Comparison of ENCODE assay signal across 14 cellular contexts in genomic region chr20:37757550-37757949, GRCh38.
DNase-seq lines count a peak whose midpoint lies in the region; ATAC-seq and TF ChIP-seq lines count a peak whose summit lies in the region.
"Had no signal": no experiment of that assay in that cellular context is flagged by ENCODE, and none has a peak within 500 bp of the region (broad histone marks: within the 10 kb centered on the region; RNA-seq: fewer than 3 reads in every experiment).

No MANE protein-coding gene starts in this region.

- H3K27me3 Mint-ChIP-seq in activated CD4-positive, alpha-beta T cell treated with anti-CD3 and anti-CD28 coated beads, Interleukin-2, amount 10 ng/mL, durations not matched to agents 7 days and 5 days, result no peaks in the 10 kb centered on the region
- H3K27me3 Mint-ChIP-seq in H9 (ENCODE audit: low read depth) (no peaks in the 10 kb centered on the region), T-helper 17 cell (no peaks in the 10 kb centered on the region), naive B cell (no peaks in the 10 kb centered on the region)
- no peaks in the 10 kb centered on the region for H3K27me3 Mint-ChIP-seq in activated naive CD8-positive, alpha-beta T cell treated with anti-CD3 and anti-CD28 coated beads, Interleukin-2, amount 50 U/mL, for 24 hours
- H3K27me3 Mint-ChIP-seq: brain; effector memory CD8-positive, alpha-beta T cell had no signal

- H3K56ac ChIP-seq in H9 (ENCODE audit: insufficient read length, low read depth, low read length), result no peak overlapping the region

- no peak overlapping the region for H3K4ac ChIP-seq in H9 (ENCODE audit: low read depth, low read length)

- TF ChIP-seq CTCF in H9 (conservative IDR thresholded peaks at IDR 0.05), result peak; percentile 38; the same call in 1 of the 3 replicates

- H2AFZ ChIP-seq in H9 (ENCODE audit: low read length), result no peak overlapping the region

- H3K23ac ChIP-seq in H9 (ENCODE audit: insufficient read length, low read depth, low read length), result no peak overlapping the region

- no peaks in the 10 kb centered on the region for H3K9me3 ChIP-seq in H9 (ENCODE audit: control insufficient read depth, low read depth, low read length)
- H3K9me3 ChIP-seq in T-helper 17 cell (ENCODE audit: control insufficient read depth, low read length, poor library complexity, severe bottlenecking), result no peaks in the 10 kb centered on the region
- H3K9me3 ChIP-seq: gastrocnemius medialis, upper lobe of right lung had no signal

- H4K8ac ChIP-seq in H9 (replicated peaks; ENCODE audit: insufficient read length, low read depth, low read length), result no peak overlapping the region

- H4K20me1 ChIP-seq in H9 (ENCODE audit: control insufficient read depth, insufficient read depth, insufficient read length), result no peaks in the 10 kb centered on the region

- no peak overlapping the region for H3K4me3 Mint-ChIP-seq in activated CD4-positive, alpha-beta T cell treated with anti-CD3 and anti-CD28 coated beads, Interleukin-2, amount 10 ng/mL, durations not matched to agents 7 days and 5 days
- H3K4me3 Mint-ChIP-seq in H9, result no peak overlapping the region
- H3K4me3 Mint-ChIP-seq in T-helper 17 cell, result no peak overlapping the region
- H3K4me3 Mint-ChIP-seq in naive B cell, result no peak overlapping the region
- no peak overlapping the region for H3K4me3 Mint-ChIP-seq in activated naive CD8-positive, alpha-beta T cell treated with anti-CD3 and anti-CD28 coated beads, Interleukin-2, amount 50 U/mL, for 24 hours
- H3K4me3 Mint-ChIP-seq: brain; effector memory CD8-positive, alpha-beta T cell had no signal

- H2BK20ac ChIP-seq in H9 (ENCODE audit: low read depth, low read length, poor library complexity, severe bottlenecking), result no peak overlapping the region

- no peak overlapping the region for H2BK12ac ChIP-seq in H9 (ENCODE audit: insufficient read length, low read depth, low read length)

- H2BK5ac ChIP-seq in H9 (ENCODE audit: insufficient read length, low read length), result no peak overlapping the region

- no peaks in the 10 kb centered on the region for H3K27me3 ChIP-seq in H9 (ENCODE audit: insufficient read depth, low read length)
- H3K27me3 ChIP-seq: gastrocnemius medialis, upper lobe of right lung had no signal

- H4K5ac ChIP-seq in H9 (ENCODE audit: insufficient read length, low read depth, low read length), result no peak overlapping the region

- no peak for ATAC-seq in T-helper 17 cell
- no peak for ATAC-seq in naive B cell (ENCODE audit: low read depth in 2 of 2)
- ATAC-seq in activated naive CD8-positive, alpha-beta T cell treated with anti-CD3 and anti-CD28 coated beads, Interleukin-2, amount 50 U/mL, for 24 hours, result no peak
- no peak for ATAC-seq in GM18909 (IDR thresholded peaks at IDR 0.05; ENCODE audit: poor library complexity, unreplicated experiment)
- ATAC-seq: effector memory CD8-positive, alpha-beta T cell; upper lobe of right lung had no signal

- H2BK120ac ChIP-seq in H9 (ENCODE audit: low read depth, low read length, poor library complexity, severe bottlenecking), result no peak overlapping the region

- no peak overlapping the region for H3K9ac ChIP-seq in H9 (ENCODE audit: extremely low read depth, insufficient read length, low read length)

- H3K9me3 Mint-ChIP-seq in activated CD4-positive, alpha-beta T cell treated with anti-CD3 and anti-CD28 coated beads, Interleukin-2, amount 10 ng/mL, durations not matched to agents 7 days and 5 days, result no peaks in the 10 kb centered on the region
- no peaks in the 10 kb centered on the region for H3K9me3 Mint-ChIP-seq in H9
- H3K9me3 Mint-ChIP-seq in naive B cell, result no peaks in the 10 kb centered on the region
- no peaks in the 10 kb centered on the region for H3K9me3 Mint-ChIP-seq in activated naive CD8-positive, alpha-beta T cell treated with anti-CD3 and anti-CD28 coated beads, Interleukin-2, amount 50 U/mL, for 24 hours
- H3K9me3 Mint-ChIP-seq: brain; effector memory CD8-positive, alpha-beta T cell had no signal

- H3K23me2 ChIP-seq in H9 (ENCODE audit: insufficient read length, low read depth, low read length, poor library complexity, severe bottlenecking), result no peaks in the 10 kb centered on the region

- H3K14ac ChIP-seq in H9 (ENCODE audit: insufficient read depth, low read length), result no peak overlapping the region

- H3K79me1 ChIP-seq in H9 (ENCODE audit: insufficient read depth, low read depth, low read length, poor library complexity, severe bottlenecking), result no peaks in the 10 kb centered on the region

- whole genome bisulfite sequencing in H9 (ENCODE audit: extremely low coverage, insufficient read length, low lambda C conversion rate), result no CpG with 5 or more reads among the region's 6 CpGs

- H3K79me2 ChIP-seq in H9 (ENCODE audit: insufficient read depth, low read length), result no peaks in the 10 kb centered on the region

- POLR2A ChIA-PET in activated CD4-positive, alpha-beta T cell treated with anti-CD3 and anti-CD28 coated beads, Interleukin-2, amount 10 ng/mL, durations not matched to agents 7 days and 5 days (lab: Charles Lee), result no interaction called here

- H3K18ac ChIP-seq in H9 (ENCODE audit: insufficient read length, low read depth, low read length), result no peak overlapping the region

- H3K4me2 ChIP-seq in H9 (ENCODE audit: insufficient read depth, insufficient read length, low read length), result no peak overlapping the region

- no peaks in the 10 kb centered on the region for H3K4me1 ChIP-seq in H9 (ENCODE audit: insufficient read depth, low read length)
- H3K4me1 ChIP-seq: upper lobe of right lung had no signal

- no peak for DNase-seq in activated CD4-positive, alpha-beta T cell treated with anti-CD3 and anti-CD28 coated beads, Interleukin-2, amount 10 ng/mL, durations not matched to agents 7 days and 5 days
- no peak for DNase-seq in activated CD4-positive, alpha-beta T cell treated with anti-CD3 and anti-CD28 coated beads, Interleukin-2, amount 50 U/mL, for 48 hours
- DNase-seq in H9, result no peak
- no peak for DNase-seq in T-helper 17 cell
- DNase-seq in naive B cell, result no peak
- DNase-seq in activated naive CD8-positive, alpha-beta T cell treated with anti-CD3 and anti-CD28 coated beads, Interleukin-2, amount 50 U/mL, for 24 hours, result no peak
- DNase-seq in NCI-H226, result no peak
- DNase-seq: activated gamma-delta T cell; DMS 273 treated with DMSO at 0.1 percent for 48 hours; effector memory CD8-positive, alpha-beta T cell; upper lobe of right lung had no signal

- H2BK15ac ChIP-seq in H9 (ENCODE audit: low read depth, low read length), result no peak overlapping the region

- CTCF ChIA-PET in activated CD4-positive, alpha-beta T cell treated with anti-CD3 and anti-CD28 coated beads, Interleukin-2, amount 10 ng/mL, durations not matched to agents 7 days and 5 days (lab: Charles Lee), result no interaction called here

- peak overlapping the region; percentile 37 for H3K27ac Mint-ChIP-seq in activated CD4-positive, alpha-beta T cell treated with anti-CD3 and anti-CD28 coated beads, Interleukin-2, amount 10 ng/mL, durations not matched to agents 7 days and 5 days
- no peak overlapping the region for H3K27ac Mint-ChIP-seq in H9
- peak overlapping the region; percentile 16 for H3K27ac Mint-ChIP-seq in T-helper 17 cell
- peak overlapping the region in 4 of 6 donors; percentile 5 to 96 (median 48) for H3K27ac Mint-ChIP-seq in naive B cell
- no peak overlapping the region for H3K27ac Mint-ChIP-seq in activated naive CD8-positive, alpha-beta T cell treated with anti-CD3 and anti-CD28 coated beads, Interleukin-2, amount 50 U/mL, for 24 hours

- H4K91ac ChIP-seq in H9 (ENCODE audit: insufficient read length, low read depth, low read length), result no peak overlapping the region

- peaks cover 3% of the 10 kb centered on the region for H3K4me1 Mint-ChIP-seq in activated CD4-positive, alpha-beta T cell treated with anti-CD3 and anti-CD28 coated beads, Interleukin-2, amount 10 ng/mL, durations not matched to agents 7 days and 5 days
- H3K4me1 Mint-ChIP-seq in H9, result peaks cover 4 to 5% of the 10 kb centered on the region in 2 experiments; a peak in 2 of 4 replicates
- peaks cover 20% of the 10 kb centered on the region for H3K4me1 Mint-ChIP-seq in T-helper 17 cell
- H3K4me1 Mint-ChIP-seq in naive B cell, result peaks cover 15 to 33% (median 26%) of the 10 kb centered on the region in 3 donors
- no peaks in the 10 kb centered on the region for H3K4me1 Mint-ChIP-seq in activated naive CD8-positive, alpha-beta T cell treated with anti-CD3 and anti-CD28 coated beads, Interleukin-2, amount 50 U/mL, for 24 hours

- H3T11ph ChIP-seq in H9 (ENCODE audit: low read length), result no peak overlapping the region

- no peak overlapping the region for H3K27ac ChIP-seq in H9 (ENCODE audit: insufficient read length, low read depth, low read length)
- H3K27ac ChIP-seq: gastrocnemius medialis, upper lobe of right lung had no signal

- no peak overlapping the region for H2AK5ac ChIP-seq in H9 (ENCODE audit: insufficient read length, low read length)

- H3K36me3 Mint-ChIP-seq in activated CD4-positive, alpha-beta T cell treated with anti-CD3 and anti-CD28 coated beads, Interleukin-2, amount 10 ng/mL, durations not matched to agents 7 days and 5 days (ENCODE audit: low read depth), result peaks cover 19% of the 10 kb centered on the region
- peaks cover 1 to 4% (median 2%) of the 10 kb centered on the region in 3 experiments; a peak in 4 of 7 replicates for H3K36me3 Mint-ChIP-seq in H9 (ENCODE audit: insufficient read depth in 1 of 3, low read depth in 3 of 3)
- peaks cover 23% of the 10 kb centered on the region for H3K36me3 Mint-ChIP-seq in T-helper 17 cell (ENCODE audit: low read depth)
- peaks cover 8 to 56% of the 10 kb centered on the region in 2 donors for H3K36me3 Mint-ChIP-seq in naive B cell
- H3K36me3 Mint-ChIP-seq in activated naive CD8-positive, alpha-beta T cell treated with anti-CD3 and anti-CD28 coated beads, Interleukin-2, amount 50 U/mL, for 24 hours (ENCODE audit: low read depth), result peaks cover 26% of the 10 kb centered on the region

Comparison
In these comparisons a context has a peak if more than half of its experiments do, and no peak if none do; other contexts are left out.
1. H3K27ac Mint-ChIP-seq: peak in activated CD4-positive, alpha-beta T cell treated with anti-CD3 and anti-CD28 coated beads, Interleukin-2, amount 10 ng/mL, durations not matched to agents 7 days and 5 days (single experiment), T-helper 17 cell (single experiment) and naive B cell (4 of 6); none in H9 (0 of 3) and activated naive CD8-positive, alpha-beta T cell treated with anti-CD3 and anti-CD28 coated beads, Interleukin-2, amount 50 U/mL, for 24 hours (single experiment).